In the genomic region with DNA sequence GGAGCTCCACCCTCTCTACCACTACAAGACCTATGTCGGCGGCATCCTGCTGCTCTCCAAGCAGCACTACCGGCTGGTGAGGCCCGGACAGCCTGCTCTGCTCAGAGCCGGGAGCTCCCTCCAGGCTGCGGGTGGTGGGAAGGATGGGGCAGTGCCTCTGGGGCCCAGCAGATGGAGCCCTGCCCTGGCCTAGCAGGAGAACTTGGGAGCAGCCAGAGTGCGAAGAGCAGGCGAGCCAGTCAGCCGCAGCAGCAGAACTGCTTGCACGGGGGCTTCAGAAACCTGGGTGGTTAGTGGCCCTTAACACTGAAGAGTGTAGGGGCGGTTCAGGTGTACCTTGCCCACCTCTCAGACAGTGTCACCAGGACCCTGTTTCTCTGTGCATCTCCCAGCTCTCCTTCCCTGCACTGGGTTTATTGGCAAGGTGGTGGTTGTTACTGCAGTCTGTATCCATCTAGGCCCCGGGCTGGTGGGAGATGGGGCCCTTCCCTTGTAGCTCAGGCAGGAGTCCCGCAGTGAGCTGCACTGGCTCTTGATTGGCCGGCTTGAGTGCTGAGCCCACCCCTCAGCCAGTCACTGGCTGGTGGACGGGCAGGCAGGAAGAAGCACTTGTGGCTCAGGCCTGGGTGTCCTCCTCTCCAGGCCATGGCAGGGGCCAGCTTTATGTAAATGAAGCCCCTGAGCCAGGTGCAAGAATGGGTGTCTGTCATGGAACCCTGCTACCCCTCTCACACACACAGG, we compare ENCODE assay signal across 1 cellular context.
TF ChIP-seq lines count a peak whose summit lies in the region.

No MANE protein-coding gene starts in this region.

TF ChIP-seq in HepG2, 621 proteins besides CTCF, POLR2A, EP300 and RAD21 (continued from another document and continues in another):
- TF ChIP-seq, protein P1, sequence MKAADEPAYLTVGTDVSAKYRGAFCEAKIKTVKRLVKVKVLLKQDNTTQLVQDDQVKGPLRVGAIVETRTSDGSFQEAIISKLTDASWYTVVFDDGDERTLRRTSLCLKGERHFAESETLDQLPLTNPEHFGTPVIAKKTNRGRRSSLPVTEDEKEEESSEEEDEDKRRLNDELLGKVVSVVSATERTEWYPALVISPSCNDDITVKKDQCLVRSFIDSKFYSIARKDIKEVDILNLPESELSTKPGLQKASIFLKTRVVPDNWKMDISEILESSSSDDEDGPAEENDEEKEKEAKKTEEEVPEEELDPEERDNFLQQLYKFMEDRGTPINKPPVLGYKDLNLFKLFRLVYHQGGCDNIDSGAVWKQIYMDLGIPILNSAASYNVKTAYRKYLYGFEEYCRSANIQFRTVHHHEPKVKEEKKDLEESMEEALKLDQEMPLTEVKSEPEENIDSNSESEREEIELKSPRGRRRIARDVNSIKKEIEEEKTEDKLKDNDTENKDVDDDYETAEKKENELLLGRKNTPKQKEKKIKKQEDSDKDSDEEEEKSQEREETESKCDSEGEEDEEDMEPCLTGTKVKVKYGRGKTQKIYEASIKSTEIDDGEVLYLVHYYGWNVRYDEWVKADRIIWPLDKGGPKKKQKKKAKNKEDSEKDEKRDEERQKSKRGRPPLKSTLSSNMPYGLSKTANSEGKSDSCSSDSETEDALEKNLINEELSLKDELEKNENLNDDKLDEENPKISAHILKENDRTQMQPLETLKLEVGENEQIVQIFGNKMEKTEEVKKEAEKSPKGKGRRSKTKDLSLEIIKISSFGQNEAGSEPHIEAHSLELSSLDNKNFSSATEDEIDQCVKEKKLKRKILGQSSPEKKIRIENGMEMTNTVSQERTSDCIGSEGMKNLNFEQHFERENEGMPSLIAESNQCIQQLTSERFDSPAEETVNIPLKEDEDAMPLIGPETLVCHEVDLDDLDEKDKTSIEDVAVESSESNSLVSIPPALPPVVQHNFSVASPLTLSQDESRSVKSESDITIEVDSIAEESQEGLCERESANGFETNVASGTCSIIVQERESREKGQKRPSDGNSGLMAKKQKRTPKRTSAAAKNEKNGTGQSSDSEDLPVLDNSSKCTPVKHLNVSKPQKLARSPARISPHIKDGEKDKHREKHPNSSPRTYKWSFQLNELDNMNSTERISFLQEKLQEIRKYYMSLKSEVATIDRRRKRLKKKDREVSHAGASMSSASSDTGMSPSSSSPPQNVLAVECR (CRISPR knock-in tag; IDR thresholded peaks at IDR 0.05; ENCODE audit: borderline replicate concordance) = peak; percentile 41; the same call in 1 of the 2 replicates
- TF ChIP-seq HDAC2 (CRISPR knock-in tag; IDR thresholded peaks at IDR 0.05) = peak; percentile 51; the same call in 1 of the 2 replicates
- peak; percentile 26; the same call in 1 of the 2 replicates for TF ChIP-seq ZNF574 (CRISPR knock-in tag; IDR thresholded peaks at IDR 0.05)
- TF ChIP-seq ZFX (CRISPR knock-in tag; IDR thresholded peaks at IDR 0.05; ENCODE audit: low read depth) = peak; percentile 65; the same call in 1 of the 2 replicates
- TF ChIP-seq ZSCAN30 (CRISPR knock-in tag; IDR thresholded peaks at IDR 0.05) = no peak
- TF ChIP-seq, protein P2, sequence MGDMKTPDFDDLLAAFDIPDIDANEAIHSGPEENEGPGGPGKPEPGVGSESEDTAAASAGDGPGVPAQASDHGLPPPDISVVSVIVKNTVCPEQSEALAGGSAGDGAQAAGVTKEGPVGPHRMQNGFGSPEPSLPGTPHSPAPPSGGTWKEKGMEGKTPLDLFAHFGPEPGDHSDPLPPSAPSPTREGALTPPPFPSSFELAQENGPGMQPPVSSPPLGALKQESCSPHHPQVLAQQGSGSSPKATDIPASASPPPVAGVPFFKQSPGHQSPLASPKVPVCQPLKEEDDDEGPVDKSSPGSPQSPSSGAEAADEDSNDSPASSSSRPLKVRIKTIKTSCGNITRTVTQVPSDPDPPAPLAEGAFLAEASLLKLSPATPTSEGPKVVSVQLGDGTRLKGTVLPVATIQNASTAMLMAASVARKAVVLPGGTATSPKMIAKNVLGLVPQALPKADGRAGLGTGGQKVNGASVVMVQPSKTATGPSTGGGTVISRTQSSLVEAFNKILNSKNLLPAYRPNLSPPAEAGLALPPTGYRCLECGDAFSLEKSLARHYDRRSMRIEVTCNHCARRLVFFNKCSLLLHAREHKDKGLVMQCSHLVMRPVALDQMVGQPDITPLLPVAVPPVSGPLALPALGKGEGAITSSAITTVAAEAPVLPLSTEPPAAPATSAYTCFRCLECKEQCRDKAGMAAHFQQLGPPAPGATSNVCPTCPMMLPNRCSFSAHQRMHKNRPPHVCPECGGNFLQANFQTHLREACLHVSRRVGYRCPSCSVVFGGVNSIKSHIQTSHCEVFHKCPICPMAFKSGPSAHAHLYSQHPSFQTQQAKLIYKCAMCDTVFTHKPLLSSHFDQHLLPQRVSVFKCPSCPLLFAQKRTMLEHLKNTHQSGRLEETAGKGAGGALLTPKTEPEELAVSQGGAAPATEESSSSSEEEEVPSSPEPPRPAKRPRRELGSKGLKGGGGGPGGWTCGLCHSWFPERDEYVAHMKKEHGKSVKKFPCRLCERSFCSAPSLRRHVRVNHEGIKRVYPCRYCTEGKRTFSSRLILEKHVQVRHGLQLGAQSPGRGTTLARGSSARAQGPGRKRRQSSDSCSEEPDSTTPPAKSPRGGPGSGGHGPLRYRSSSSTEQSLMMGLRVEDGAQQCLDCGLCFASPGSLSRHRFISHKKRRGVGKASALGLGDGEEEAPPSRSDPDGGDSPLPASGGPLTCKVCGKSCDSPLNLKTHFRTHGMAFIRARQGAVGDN (CRISPR knock-in tag; IDR thresholded peaks at IDR 0.05) = peak; percentile 73
- TF ChIP-seq NONO (IDR thresholded peaks at IDR 0.05) = no peak
- 0 out of 2 replicates have a peak, but pooled peaks have one; percentile 41 for TF ChIP-seq NONO (CRISPR knock-in tag; conservative IDR thresholded peaks at IDR 0.05)
- peak in 1 of 2 experiments; percentile 38; a peak in 1 of 4 replicates for TF ChIP-seq KLF16 (CRISPR knock-in tag; IDR thresholded peaks at IDR 0.05)
- no peak for TF ChIP-seq KLF13 (CRISPR knock-in tag; IDR thresholded peaks at IDR 0.05)
- no peak for TF ChIP-seq SRSF4 (IDR thresholded peaks at IDR 0.05; ENCODE audit: low read depth, low read length, poor library complexity, severe bottlenecking)
- no peak for TF ChIP-seq PHF20 (CRISPR knock-in tag; IDR thresholded peaks at IDR 0.05)
- TF ChIP-seq, protein P3, sequence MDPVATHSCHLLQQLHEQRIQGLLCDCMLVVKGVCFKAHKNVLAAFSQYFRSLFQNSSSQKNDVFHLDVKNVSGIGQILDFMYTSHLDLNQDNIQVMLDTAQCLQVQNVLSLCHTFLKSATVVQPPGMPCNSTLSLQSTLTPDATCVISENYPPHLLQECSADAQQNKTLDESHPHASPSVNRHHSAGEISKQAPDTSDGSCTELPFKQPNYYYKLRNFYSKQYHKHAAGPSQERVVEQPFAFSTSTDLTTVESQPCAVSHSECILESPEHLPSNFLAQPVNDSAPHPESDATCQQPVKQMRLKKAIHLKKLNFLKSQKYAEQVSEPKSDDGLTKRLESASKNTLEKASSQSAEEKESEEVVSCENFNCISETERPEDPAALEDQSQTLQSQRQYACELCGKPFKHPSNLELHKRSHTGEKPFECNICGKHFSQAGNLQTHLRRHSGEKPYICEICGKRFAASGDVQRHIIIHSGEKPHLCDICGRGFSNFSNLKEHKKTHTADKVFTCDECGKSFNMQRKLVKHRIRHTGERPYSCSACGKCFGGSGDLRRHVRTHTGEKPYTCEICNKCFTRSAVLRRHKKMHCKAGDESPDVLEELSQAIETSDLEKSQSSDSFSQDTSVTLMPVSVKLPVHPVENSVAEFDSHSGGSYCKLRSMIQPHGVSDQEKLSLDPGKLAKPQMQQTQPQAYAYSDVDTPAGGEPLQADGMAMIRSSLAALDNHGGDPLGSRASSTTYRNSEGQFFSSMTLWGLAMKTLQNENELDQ (CRISPR knock-in tag; IDR thresholded peaks at IDR 0.05; ENCODE audit: borderline replicate concordance) = peak; percentile 20; the same call in 1 of the 2 replicates
- peak; percentile 39 for TF ChIP-seq YY1 (IDR thresholded peaks at IDR 0.05; ENCODE audit: insufficient read depth, insufficient replicate concordance, low read depth, low read length)
- TF ChIP-seq ZNF652 (CRISPR knock-in tag; IDR thresholded peaks at IDR 0.05; ENCODE audit: borderline replicate concordance, low read depth) = peak; percentile 24; the same call in 1 of the 2 replicates
- TF ChIP-seq SMC3 (IDR thresholded peaks at IDR 0.05; ENCODE audit: low read length) = peak; percentile 50; the same call in 1 of the 2 replicates
- no peak for TF ChIP-seq SP1 (IDR thresholded peaks at IDR 0.05)
- no peak for TF ChIP-seq SP1 (CRISPR knock-in tag; IDR thresholded peaks at IDR 0.05)
- TF ChIP-seq NFKBIZ (CRISPR knock-in tag; IDR thresholded peaks at IDR 0.05) = 0 out of 2 replicates have a peak, but pooled peaks have one; percentile 50
- TF ChIP-seq TAF1 (CRISPR knock-in tag; IDR thresholded peaks at IDR 0.05) = no peak
- no peak for TF ChIP-seq HMG20B (CRISPR knock-in tag; conservative IDR thresholded peaks at IDR 0.05)
- peak; percentile 77; the same call in 1 of the 2 replicates for TF ChIP-seq SRY (CRISPR knock-in tag; IDR thresholded peaks at IDR 0.05)
- TF ChIP-seq RXRB (CRISPR knock-in tag; IDR thresholded peaks at IDR 0.05; ENCODE audit: borderline replicate concordance) = peak; percentile 56; the same call in 1 of the 2 replicates
- peak; percentile 62; the same call in 1 of the 2 replicates for TF ChIP-seq ZNF614 (CRISPR knock-in tag; IDR thresholded peaks at IDR 0.05; ENCODE audit: borderline replicate concordance)
- TF ChIP-seq, protein P4, sequence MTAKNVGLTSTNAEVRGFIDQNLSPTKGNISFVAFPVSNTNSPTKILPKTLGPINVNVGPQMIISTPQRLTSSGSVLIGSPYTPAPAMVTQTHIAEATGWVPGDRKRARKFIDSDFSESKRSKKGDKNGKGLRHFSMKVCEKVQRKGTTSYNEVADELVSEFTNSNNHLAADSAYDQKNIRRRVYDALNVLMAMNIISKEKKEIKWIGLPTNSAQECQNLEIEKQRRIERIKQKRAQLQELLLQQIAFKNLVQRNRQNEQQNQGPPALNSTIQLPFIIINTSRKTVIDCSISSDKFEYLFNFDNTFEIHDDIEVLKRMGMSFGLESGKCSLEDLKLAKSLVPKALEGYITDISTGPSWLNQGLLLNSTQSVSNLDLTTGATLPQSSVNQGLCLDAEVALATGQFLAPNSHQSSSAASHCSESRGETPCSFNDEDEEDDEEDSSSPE (CRISPR knock-in tag; IDR thresholded peaks at IDR 0.05) = peak; percentile 25; the same call in 1 of the 2 replicates
- 0 out of 2 replicates have a peak, but pooled peaks have one; percentile 26 for TF ChIP-seq SSRP1 (CRISPR knock-in tag; IDR thresholded peaks at IDR 0.05)
- no peak for TF ChIP-seq PHF5A (CRISPR knock-in tag; IDR thresholded peaks at IDR 0.05; ENCODE audit: low read depth, unreplicated experiment)
- TF ChIP-seq ZNF367 (CRISPR knock-in tag; IDR thresholded peaks at IDR 0.05; ENCODE audit: borderline replicate concordance) = no peak
- TF ChIP-seq BRCA1 (CRISPR knock-in tag; IDR thresholded peaks at IDR 0.05) = no peak
- 0 out of 2 replicates have a peak, but pooled peaks have one; percentile 25 for TF ChIP-seq FOXA3 (CRISPR knock-in tag; IDR thresholded peaks at IDR 0.05)
- peak; percentile 47; the same call in 1 of the 2 replicates for TF ChIP-seq MXD4 (CRISPR knock-in tag; IDR thresholded peaks at IDR 0.05)
- TF ChIP-seq, protein P5, sequence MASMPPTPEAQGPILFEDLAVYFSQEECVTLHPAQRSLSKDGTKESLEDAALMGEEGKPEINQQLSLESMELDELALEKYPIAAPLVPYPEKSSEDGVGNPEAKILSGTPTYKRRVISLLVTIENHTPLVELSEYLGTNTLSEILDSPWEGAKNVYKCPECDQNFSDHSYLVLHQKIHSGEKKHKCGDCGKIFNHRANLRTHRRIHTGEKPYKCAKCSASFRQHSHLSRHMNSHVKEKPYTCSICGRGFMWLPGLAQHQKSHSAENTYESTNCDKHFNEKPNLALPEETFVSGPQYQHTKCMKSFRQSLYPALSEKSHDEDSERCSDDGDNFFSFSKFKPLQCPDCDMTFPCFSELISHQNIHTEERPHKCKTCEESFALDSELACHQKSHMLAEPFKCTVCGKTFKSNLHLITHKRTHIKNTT (CRISPR knock-in tag; IDR thresholded peaks at IDR 0.05) = no peak
- TF ChIP-seq, protein P6, sequence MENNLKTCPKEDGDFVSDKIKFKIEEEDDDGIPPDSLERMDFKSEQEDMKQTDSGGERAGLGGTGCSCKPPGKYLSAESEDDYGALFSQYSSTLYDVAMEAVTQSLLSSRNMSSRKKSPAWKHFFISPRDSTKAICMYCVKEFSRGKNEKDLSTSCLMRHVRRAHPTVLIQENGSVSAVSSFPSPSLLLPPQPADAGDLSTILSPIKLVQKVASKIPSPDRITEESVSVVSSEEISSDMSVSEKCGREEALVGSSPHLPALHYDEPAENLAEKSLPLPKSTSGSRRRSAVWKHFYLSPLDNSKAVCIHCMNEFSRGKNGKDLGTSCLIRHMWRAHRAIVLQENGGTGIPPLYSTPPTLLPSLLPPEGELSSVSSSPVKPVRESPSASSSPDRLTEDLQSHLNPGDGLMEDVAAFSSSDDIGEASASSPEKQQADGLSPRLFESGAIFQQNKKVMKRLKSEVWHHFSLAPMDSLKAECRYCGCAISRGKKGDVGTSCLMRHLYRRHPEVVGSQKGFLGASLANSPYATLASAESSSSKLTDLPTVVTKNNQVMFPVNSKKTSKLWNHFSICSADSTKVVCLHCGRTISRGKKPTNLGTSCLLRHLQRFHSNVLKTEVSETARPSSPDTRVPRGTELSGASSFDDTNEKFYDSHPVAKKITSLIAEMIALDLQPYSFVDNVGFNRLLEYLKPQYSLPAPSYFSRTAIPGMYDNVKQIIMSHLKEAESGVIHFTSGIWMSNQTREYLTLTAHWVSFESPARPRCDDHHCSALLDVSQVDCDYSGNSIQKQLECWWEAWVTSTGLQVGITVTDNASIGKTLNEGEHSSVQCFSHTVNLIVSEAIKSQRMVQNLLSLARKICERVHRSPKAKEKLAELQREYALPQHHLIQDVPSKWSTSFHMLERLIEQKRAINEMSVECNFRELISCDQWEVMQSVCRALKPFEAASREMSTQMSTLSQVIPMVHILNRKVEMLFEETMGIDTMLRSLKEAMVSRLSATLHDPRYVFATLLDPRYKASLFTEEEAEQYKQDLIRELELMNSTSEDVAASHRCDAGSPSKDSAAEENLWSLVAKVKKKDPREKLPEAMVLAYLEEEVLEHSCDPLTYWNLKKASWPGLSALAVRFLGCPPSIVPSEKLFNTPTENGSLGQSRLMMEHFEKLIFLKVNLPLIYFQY (CRISPR knock-in tag; IDR thresholded peaks at IDR 0.05; ENCODE audit: borderline replicate concordance) = no peak
- peak; percentile 34; the same call in 1 of the 2 replicates for TF ChIP-seq PHF8 (CRISPR knock-in tag; IDR thresholded peaks at IDR 0.05)
- TF ChIP-seq TAF15 (IDR thresholded peaks at IDR 0.05; ENCODE audit: low read depth, low read length, poor library complexity, severe bottlenecking) = no peak
- no peak for TF ChIP-seq ZNF24 (IDR thresholded peaks at IDR 0.05)
